In the genomic region with DNA sequence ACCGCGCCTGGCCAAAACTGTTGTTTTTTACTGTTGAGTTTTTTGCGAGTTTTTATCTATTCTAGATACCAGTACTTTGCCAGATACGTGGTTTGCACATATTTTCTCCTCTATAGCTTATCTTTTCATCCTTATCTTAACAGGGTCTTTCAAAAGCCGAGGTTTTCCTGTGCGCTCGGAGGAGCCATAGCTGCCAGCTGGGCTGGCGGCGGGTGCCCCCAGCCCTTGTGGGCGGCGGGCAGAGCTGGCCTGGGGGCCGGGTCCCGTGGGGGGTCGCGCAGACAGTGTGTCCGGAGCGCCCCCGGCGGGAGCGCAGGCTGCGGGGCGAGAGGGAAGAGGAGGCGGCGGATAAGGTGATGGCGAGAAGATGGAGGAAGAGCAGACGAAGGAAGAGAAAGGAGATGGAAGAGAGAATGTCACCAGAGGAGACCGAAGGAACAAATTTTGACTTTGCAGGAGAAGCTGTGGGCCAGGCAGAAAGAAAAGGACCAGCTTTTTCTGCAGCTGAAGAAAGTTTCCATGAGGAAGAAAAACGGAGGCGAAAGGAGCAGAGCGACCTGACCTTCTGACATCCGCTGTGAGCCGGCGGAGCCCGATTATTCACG, we compare ENCODE assay signal across 8 cellular contexts. TPM values are rescaled to one million over a fixed set of nuclear protein-coding genes. Genes with fewer than 3 reads are reported as not detected.
DNase-seq lines count a peak whose midpoint lies in the region; ATAC-seq and TF ChIP-seq lines count a peak whose summit lies in the region.

No MANE protein-coding gene starts in this region.

- no peaks in the 10 kb centered on the region for H3K36me3 Mint-ChIP-seq in CD4-positive, alpha-beta memory T cell

- H3K27me3 Mint-ChIP-seq in CD4-positive, alpha-beta memory T cell = no peaks in the 10 kb centered on the region

- H3K9me3 ChIP-seq in CD4-positive, alpha-beta memory T cell (ENCODE audit: control insufficient read depth in 1 of 2, low read length in 2 of 2) = no peaks in the 10 kb centered on the region
- H3K9me3 ChIP-seq in muscle layer of duodenum (ENCODE audit: control insufficient read depth in 1 of 2, low read length in 2 of 2) (no peaks in the 10 kb centered on the region), A673 (ENCODE audit: low read depth, low read length, poor library complexity, severe bottlenecking) (no peaks in the 10 kb centered on the region)

- H3K9me3 Mint-ChIP-seq in CD4-positive, alpha-beta memory T cell = no peaks in the 10 kb centered on the region

- intact Hi-C loops in CD4-positive, alpha-beta memory T cell (cut with micrococcal nuclease) = loop anchor here (1.0 to 5.0 kb wide), 2 partner anchors 11 to 35 kb away; a partner anchor contains a TSS
- intact Hi-C loops in A673 (cut with micrococcal nuclease; ENCODE audit: unreplicated experiment) = no loop called here

- peak overlapping the region; percentile 88 to 99 (median 96) for H3K4me3 Mint-ChIP-seq in CD4-positive, alpha-beta memory T cell

- TF ChIP-seq CTCF in A673 (conservative IDR thresholded peaks at IDR 0.05; ENCODE audit: low read depth, low read length) = no peak

- no peaks in the 10 kb centered on the region for H3K36me3 ChIP-seq in CD4-positive, alpha-beta memory T cell (ENCODE audit: insufficient read depth, low read length)
- H3K36me3 ChIP-seq in muscle layer of duodenum (ENCODE audit: control insufficient read depth in 1 of 2, insufficient read depth in 2 of 2, low read length in 2 of 2) (no peaks in the 10 kb centered on the region), A673 (ENCODE audit: insufficient read depth, low read length, poor library complexity, severe bottlenecking) (no peaks in the 10 kb centered on the region)

- no TSS peak for BruUV-seq in A673 (replicated peaks; lab: Mats Ljungman, UMichigan)

- ATAC-seq in GM19351 (IDR thresholded peaks at IDR 0.05; ENCODE audit: unreplicated experiment) (peak; percentile 18), HG03457 (IDR thresholded peaks at IDR 0.05; ENCODE audit: unreplicated experiment) (peak; percentile 26)

- H3K4me1 Mint-ChIP-seq in CD4-positive, alpha-beta memory T cell = peaks cover 0 to 18% (median 13%) of the 10 kb centered on the region in 4 donors

- POLR2A ChIA-PET in CD4-positive, alpha-beta memory T cell (lab: Charles Lee; ENCODE audit: partially characterized antibody) = interaction anchor here (0.8 to 8.5 kb wide), 15 partner anchors 11 to 835 kb away, joined by 3 to 311 read pairs (median 6); a partner anchor contains a TSS
- POLR2A ChIA-PET in A673 (lab: Charles Lee; ENCODE audit: low non-redundant PET) = no interaction called here

- H3K4me3 ChIP-seq in CD4-positive, alpha-beta memory T cell (ENCODE audit: low read length in 2 of 2) = peak overlapping the region; percentile 37 to 72
- H3K4me3 ChIP-seq in muscle layer of duodenum (ENCODE audit: low read depth in 1 of 2, low read length in 2 of 2) = peak overlapping the region; percentile 69 to 73
- H3K4me3 ChIP-seq in A673 (ENCODE audit: low read depth, low read length, poor library complexity, severe bottlenecking) = no peak overlapping the region

- H3K27ac Mint-ChIP-seq in CD4-positive, alpha-beta memory T cell = peak overlapping the region; percentile 81 to 95 (median 95)

- CTCF ChIA-PET in CD4-positive, alpha-beta memory T cell (lab: Charles Lee; ENCODE audit: partially characterized antibody) = interaction anchor here (1.2 to 2.2 kb wide), 5 partner anchors 11 to 157 kb away, joined by 3 to 27 read pairs (median 7); a partner anchor contains a TSS
- CTCF ChIA-PET in A673 (lab: Charles Lee) = interaction anchor here (0.6 kb wide), 1 partner anchor 183 kb away, joined by 3 read pairs; no protein-coding TSS in a partner anchor

- H3K4me1 ChIP-seq in CD4-positive, alpha-beta memory T cell (ENCODE audit: insufficient read depth, low read length) = peaks cover 12% of the 10 kb centered on the region
- peaks cover 0 to 5% of the 10 kb centered on the region in 2 donors for H3K4me1 ChIP-seq in muscle layer of duodenum (ENCODE audit: control insufficient read depth in 1 of 2, insufficient read depth in 2 of 2, low read length in 2 of 2)
- no peaks in the 10 kb centered on the region for H3K4me1 ChIP-seq in A673 (ENCODE audit: insufficient read depth, low read length, poor library complexity, severe bottlenecking)

- peak overlapping the region; percentile 61 for H3K27ac ChIP-seq in CD4-positive, alpha-beta memory T cell (ENCODE audit: low read depth, low read length)
- H3K27ac ChIP-seq in caudate nucleus (ENCODE audit: low read depth, low read length) (peak overlapping the region; percentile 61), muscle layer of duodenum (ENCODE audit: low read length) (peak overlapping the region; percentile 51), A673 (ENCODE audit: low read depth, low read length, poor library complexity, severe bottlenecking) (no peak overlapping the region)

- peak in 3 of 5 donors; percentile 46 to 51 (median 49) for DNase-seq in CD4-positive, alpha-beta memory T cell
- peak in 5 of 61 donors; percentile 16 to 56 (median 29) for DNase-seq in caudate nucleus (lab: John Stamatoyannopoulos, UW)
- no peak for DNase-seq in A673 (ENCODE audit: low spot score)
- DNase-seq in NCI-H526 treated with DMSO at 0.1 percent for 48 hours (lab: John Stamatoyannopoulos, UW) = no peak
- DNase-seq in ACHN = no peak

- in situ Hi-C loops in ACHN (cut with HindIII; ENCODE audit: low pct_ligation_motif_present, low pct_unique_long_range_greater_than_20kb, low sequenced_read_pairs) = no loop called here

- no peaks in the 10 kb centered on the region for H3K27me3 ChIP-seq in CD4-positive, alpha-beta memory T cell (ENCODE audit: insufficient read depth, low read length)
- no peaks in the 10 kb centered on the region for H3K27me3 ChIP-seq in muscle layer of duodenum (ENCODE audit: low read depth, low read length)
- H3K27me3 ChIP-seq in A673 (replicated peaks; ENCODE audit: insufficient read depth, low read depth, low read length, poor library complexity) = no peaks in the 10 kb centered on the region

RNA-seq across cellular contexts. Expression of a gene that starts 11.0 kb away (rescaled TPM):
- 100 to 1,000 TPM; 589 to 632 TPM for total RNA-seq in CD4-positive, alpha-beta memory T cell
- 100 to 1,000 TPM; 242 to 270 TPM for polyA plus RNA-seq in CD4-positive, alpha-beta memory T cell
- 403 and 435 TPM in 2 replicates for total RNA-seq in A673 (2021)

RNA-seq across cellular contexts. Expression of a gene that starts 33.9 kb away (rescaled TPM):
- 10 to 100 TPM; 21.5 to 24.6 TPM for total RNA-seq in CD4-positive, alpha-beta memory T cell
- 10 to 100 TPM; 18.4 to 19.0 TPM for polyA plus RNA-seq in CD4-positive, alpha-beta memory T cell
- total RNA-seq in A673 (2021) = 116 and 120 TPM in 2 replicates

RNA-seq across cellular contexts. Expression of a gene that starts 55.2 kb away (rescaled TPM):
- not detected for total RNA-seq in CD4-positive, alpha-beta memory T cell
- not detected for polyA plus RNA-seq in CD4-positive, alpha-beta memory T cell
- not detected in 2 replicates for total RNA-seq in A673 (2021)

Comparison
In these comparisons a context has a peak if more than half of its experiments do, and no peak if none do; other contexts are left out.
1. DNase-seq: peak in CD4-positive, alpha-beta memory T cell (3 of 5); none in A673 (single experiment), NCI-H526 treated with DMSO at 0.1 percent for 48 hours (single experiment) and ACHN (single experiment).